ENCODE assay signal across 8 cellular contexts in the genomic region with DNA sequence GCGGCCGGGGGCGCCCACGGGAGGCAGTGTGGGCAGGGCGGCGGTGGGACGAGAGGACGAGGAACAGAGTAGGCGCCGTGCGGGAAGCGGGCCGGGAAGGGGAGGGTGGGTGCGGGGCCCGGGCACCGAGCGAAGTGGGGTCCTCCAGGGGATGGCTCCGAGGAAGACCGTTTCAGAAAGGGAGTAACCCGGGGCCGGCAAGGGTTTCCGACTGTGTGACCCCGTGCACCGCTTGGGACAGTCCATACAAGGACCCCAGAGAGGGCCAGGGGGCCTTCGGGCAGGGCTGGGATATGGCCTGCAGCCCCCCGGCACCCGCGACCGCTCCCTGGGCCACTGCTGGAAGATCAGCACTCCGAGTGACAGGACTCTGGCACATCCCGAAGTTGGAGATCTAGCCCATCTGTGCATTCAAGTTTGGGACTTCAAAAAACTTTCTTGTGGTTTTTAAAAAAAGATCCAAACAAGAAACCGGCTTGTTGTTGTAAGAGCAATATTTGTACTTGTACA.
A peak's percentile ranks its signal among the peaks of the same experiment; 100 is the strongest.
DNase-seq lines count a peak whose midpoint lies in the region; ATAC-seq and TF ChIP-seq lines count a peak whose summit lies in the region.

No MANE protein-coding gene starts in this region.

- POLR2A ChIA-PET in RWPE1 (lab: Yijun Ruan, JAX; ENCODE audit: low non-redundant PET), result no interaction called here

- no peaks in the 10 kb centered on the region for H3K36me3 ChIP-seq in effector memory CD4-positive, alpha-beta T cell (ENCODE audit: control insufficient read depth, insufficient read depth, low read length)
- H3K36me3 ChIP-seq in muscle layer of duodenum (ENCODE audit: control insufficient read depth in 1 of 2, insufficient read depth in 2 of 2, low read length in 2 of 2), result no peaks in the 10 kb centered on the region

- peak; percentile 13 for DNase-seq in RWPE1 (ENCODE audit: low spot score)
- peak in 1 of 3 donors; percentile 2 for DNase-seq in effector memory CD4-positive, alpha-beta T cell
- DNase-seq in DMS153 treated with DMSO at 0.1 percent for 48 hours (lab: John Stamatoyannopoulos, UW; ENCODE audit: unreplicated experiment), result no peak
- DNase-seq in GM19238 (ENCODE audit: insufficient read length, low spot score), result no peak

- ATAC-seq in GM19455 (IDR thresholded peaks at IDR 0.05; ENCODE audit: unreplicated experiment) (peak; percentile 21), GM21360 (IDR thresholded peaks at IDR 0.05; ENCODE audit: unreplicated experiment) (no peak), HG03565 (IDR thresholded peaks at IDR 0.05; ENCODE audit: unreplicated experiment) (no peak)

- CTCF ChIA-PET in RWPE1 (lab: Yijun Ruan, JAX), result interaction anchor here (0.6 kb wide), 1 partner anchor 1370 kb away, joined by 3 read pairs; no protein-coding TSS in a partner anchor

- peaks cover 2% of the 10 kb centered on the region for H3K27me3 ChIP-seq in effector memory CD4-positive, alpha-beta T cell (replicated peaks; ENCODE audit: control insufficient read depth, insufficient read depth, low read length, poor library complexity, severe bottlenecking)
- H3K27me3 ChIP-seq in muscle layer of duodenum (ENCODE audit: low read depth, low read length), result no peaks in the 10 kb centered on the region

- H3K4me3 ChIP-seq in effector memory CD4-positive, alpha-beta T cell (ENCODE audit: insufficient read depth, low read depth, low read length, poor library complexity, severe bottlenecking), result peak overlapping the region; percentile 38
- H3K4me3 ChIP-seq in muscle layer of duodenum (ENCODE audit: low read depth in 1 of 2, low read length in 2 of 2), result peak overlapping the region; percentile 61 to 65

- H3K9me3 ChIP-seq in effector memory CD4-positive, alpha-beta T cell (ENCODE audit: control insufficient read depth, low read length), result no peaks in the 10 kb centered on the region
- H3K9me3 ChIP-seq in muscle layer of duodenum (ENCODE audit: control insufficient read depth in 1 of 2, low read length in 2 of 2), result no peaks in the 10 kb centered on the region

- TF ChIP-seq CTCF in RWPE1 (conservative IDR thresholded peaks at IDR 0.05; ENCODE audit: low read depth), result no peak

- peaks cover 11% of the 10 kb centered on the region for H3K4me1 ChIP-seq in effector memory CD4-positive, alpha-beta T cell (ENCODE audit: control insufficient read depth, insufficient read depth, low read length, poor library complexity, severe bottlenecking)
- peaks cover 0 to 21% of the 10 kb centered on the region in 2 donors for H3K4me1 ChIP-seq in muscle layer of duodenum (ENCODE audit: control insufficient read depth in 1 of 2, insufficient read depth in 2 of 2, low read length in 2 of 2)

- peak overlapping the region; percentile 88 for H3K27ac ChIP-seq in RWPE1
- H3K27ac ChIP-seq in effector memory CD4-positive, alpha-beta T cell (ENCODE audit: insufficient read depth, low read length, poor library complexity, severe bottlenecking), result no peak overlapping the region
- peak overlapping the region; percentile 27 for H3K27ac ChIP-seq in muscle layer of duodenum (ENCODE audit: low read length)
